Comparison of ENCODE assay signal across 29 cellular contexts in the genomic region with DNA sequence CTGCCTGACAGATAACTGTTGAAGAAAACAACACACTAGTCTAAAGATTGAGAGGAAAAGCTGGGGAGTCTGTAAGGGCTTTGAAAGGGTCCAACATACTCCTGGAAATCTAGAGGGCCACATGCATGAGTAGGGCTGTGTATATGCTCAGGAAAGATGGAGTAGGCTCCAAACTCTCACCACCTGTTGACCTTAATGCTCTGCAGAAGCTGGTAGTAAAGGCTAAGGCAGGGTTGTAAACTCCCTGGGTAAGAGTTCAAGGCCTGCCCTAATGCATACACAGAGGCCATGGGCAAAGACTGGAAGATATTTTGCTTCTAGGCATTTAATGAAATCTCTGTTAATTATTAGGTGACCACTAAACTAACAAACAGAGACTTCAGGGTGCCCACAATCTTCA. TPM values are rescaled to one million over a fixed set of nuclear protein-coding genes. Genes with fewer than 3 reads are reported as not detected.
DNase-seq lines count a peak whose midpoint lies in the region; ATAC-seq, FAIRE-seq and TF ChIP-seq lines count a peak whose summit lies in the region.
"Had no signal": no experiment of that assay in that cellular context is flagged by ENCODE, and none has a peak within 500 bp of the region (broad histone marks: within the 10 kb centered on the region; RNA-seq: fewer than 3 reads in every experiment).

No MANE protein-coding gene starts in this region.

- H3K4me2 ChIP-seq in K562 (ENCODE audit: insufficient read depth, low read length) (no peak overlapping the region), MM.1S (ENCODE audit: low read depth, low read length) (no peak overlapping the region)
- H3K4me2 ChIP-seq: hepatocyte, SK-N-SH had no signal

- H3K4me3 Mint-ChIP-seq in activated T-cell treated with anti-CD3 and anti-CD28 coated beads, Interleukin-2, amount 50 U/mL, for 72 hours, result no peak overlapping the region
- peak overlapping the region in 2 of 10 donors; percentile 11 to 25 for H3K4me3 Mint-ChIP-seq in naive thymus-derived CD8-positive, alpha-beta T cell
- H3K4me3 Mint-ChIP-seq: activated T-helper 1 cell treated with anti-CD3 and anti-CD28 coated beads, Interleukin-12 subunit alpha, Interleukin-12 subunit beta, Interleukin-2, Interleukin-4 antibody, amounts not matched to agents 30 ng/mL and 10 ng/mL and 1 ng/mL, durations not matched to agents 14 hours and 24 hours and 36 hours; dendritic cell treated with granulocyte-macrophage colony-stimulating factor and Interleukin-4, amounts not matched to agents 40 ng/mL and 50 ng/mL, for 4 days had no signal

- no peak overlapping the region for H3K4me3 ChIP-seq in HEK293 (ENCODE audit: low read depth, low read length)
- no peak overlapping the region for H3K4me3 ChIP-seq in K562
- no peak overlapping the region for H3K4me3 ChIP-seq in MM.1S (ENCODE audit: low read length)
- H3K4me3 ChIP-seq: gastrocnemius medialis, hepatocyte, prostate gland had no signal

- DNase-seq in activated T-cell treated with anti-CD3 and anti-CD28 coated beads, Interleukin-2, amount 50 U/mL, for 72 hours, result no peak
- no peak for DNase-seq in activated T-cell treated with anti-CD3 and anti-CD28 coated beads, Interleukin-2, amount 50 U/mL, for 48 hours
- DNase-seq in K562 (ENCODE audit: extremely low read depth in 1 of 4, low spot score in 3 of 4) (no peak), hepatic stellate cell (ENCODE audit: low spot score) (no peak), DMS 273 (lab: John Stamatoyannopoulos, UW; ENCODE audit: unreplicated experiment) (no peak), MM.1S (no peak)
- DNase-seq in naive thymus-derived CD8-positive, alpha-beta T cell, result no peak
- DNase-seq: activated CD4-positive, alpha-beta T cell treated with anti-CD3 and anti-CD28 coated beads for 48 hours; AML-193; central memory CD4-positive, alpha-beta T cell; DMS53; gastrocnemius medialis; GDM1; HCEC 1CT; KG1; left cardiac atrium; mammary epithelial cell; NCI-H1417 treated with DMSO at 0.1 percent for 48 hours; NCI-H748 treated with DMSO at 0.1 percent for 48 hours; SK-N-SH; stimulated activated CD4-positive, alpha-beta T cell treated with anti-CD3 and anti-CD28 coated beads, Interleukin-15, amount 100 ng/mL, for 24 hours; stimulated activated naive CD4-positive, alpha-beta T cell treated with Interleukin-2 at 50 U/mL for 16 hours; T-helper 2 cell had no signal

- H3K4me1 Mint-ChIP-seq in activated T-cell treated with anti-CD3 and anti-CD28 coated beads, Interleukin-2, amount 50 U/mL, for 72 hours (ENCODE audit: low read depth), result peaks cover 71% of the 10 kb centered on the region
- H3K4me1 Mint-ChIP-seq in naive thymus-derived CD8-positive, alpha-beta T cell, result peaks cover 36 to 93% (median 74%) of the 10 kb centered on the region in 4 donors

- H3K9me3 Mint-ChIP-seq in activated T-cell treated with anti-CD3 and anti-CD28 coated beads, Interleukin-2, amount 50 U/mL, for 72 hours, result peaks cover 5 to 9% of the 10 kb centered on the region in 2 donors
- H3K9me3 Mint-ChIP-seq in naive thymus-derived CD8-positive, alpha-beta T cell, result peaks cover 2 to 34% (median 12%) of the 10 kb centered on the region in 9 donors

- no peaks in the 10 kb centered on the region for H3K27me3 Mint-ChIP-seq in activated T-cell treated with anti-CD3 and anti-CD28 coated beads, Interleukin-2, amount 50 U/mL, for 72 hours (ENCODE audit: low read depth)
- H3K27me3 Mint-ChIP-seq in naive thymus-derived CD8-positive, alpha-beta T cell, result no peaks in the 10 kb centered on the region
- H3K27me3 Mint-ChIP-seq: dendritic cell treated with granulocyte-macrophage colony-stimulating factor and Interleukin-4, amounts not matched to agents 40 ng/mL and 50 ng/mL, for 4 days had no signal

- no peak for TF ChIP-seq POLR2A in K562 (conservative IDR thresholded peaks at IDR 0.05)

- no peaks in the 10 kb centered on the region for H3K27me3 ChIP-seq in K562 (ENCODE audit: control insufficient read depth in 2 of 2, insufficient read depth in 2 of 2, low read length in 2 of 2)
- no peaks in the 10 kb centered on the region for H3K27me3 ChIP-seq in MM.1S (replicated peaks; ENCODE audit: insufficient read depth, low read length)
- H3K27me3 ChIP-seq: gastrocnemius medialis, hepatocyte had no signal

- peaks cover 11 to 27% of the 10 kb centered on the region in 2 donors for H3K36me3 Mint-ChIP-seq in activated T-cell treated with anti-CD3 and anti-CD28 coated beads, Interleukin-2, amount 50 U/mL, for 72 hours (ENCODE audit: insufficient read depth in 2 of 2)
- H3K36me3 Mint-ChIP-seq in naive thymus-derived CD8-positive, alpha-beta T cell, result peaks cover 26 to 31% (median 28%) of the 10 kb centered on the region in 3 donors

- FAIRE-seq in K562 (lab: Jason Lieb, UNC), result no peak
- FAIRE-seq: endometrium had no signal

- peaks cover 3% of the 10 kb centered on the region; the same call in 1 of the 2 replicates for H3F3A ChIP-seq in MM.1S (ENCODE audit: insufficient read depth, low read length)

- no peak overlapping the region for H3K27ac ChIP-seq in HEK293 (ENCODE audit: extremely low read depth, low read depth, low read length)
- H3K27ac ChIP-seq in K562 (ENCODE audit: extremely low read depth, low read depth, low read length), result no peak overlapping the region
- H3K27ac ChIP-seq in MM.1S (ENCODE audit: low read length), result no peak overlapping the region
- H3K27ac ChIP-seq: hepatocyte, prostate gland had no signal

- intact Hi-C loops in K562 (cut with micrococcal nuclease), result no loop called here

- H3K9ac ChIP-seq in K562 (ENCODE audit: insufficient read depth in 1 of 2, low read depth in 2 of 2, low read length in 2 of 2) (no peak overlapping the region), MM.1S (ENCODE audit: low read length) (no peak overlapping the region)
- H3K9ac ChIP-seq: SK-N-SH had no signal

- H3K36me3 ChIP-seq in HEK293 (ENCODE audit: control insufficient read depth in 2 of 2, insufficient read depth in 1 of 2, low read length in 2 of 2) (no peaks in the 10 kb centered on the region; a peak in 1 of 3 replicates), K562 (ENCODE audit: control insufficient read depth, insufficient read depth, low read length) (no peaks in the 10 kb centered on the region), MM.1S (replicated peaks; ENCODE audit: insufficient read depth, low read length) (no peaks in the 10 kb centered on the region; the same call in 1 of the 2 replicates)
- H3K36me3 ChIP-seq: gastrocnemius medialis, prostate gland had no signal

- H2AFZ ChIP-seq in K562 (ENCODE audit: low read depth, low read length) (no peak overlapping the region), MM.1S (ENCODE audit: low read length) (no peak overlapping the region)
- H2AFZ ChIP-seq: hepatocyte had no signal

- no peak for TF ChIP-seq EP300 in K562 (IDR thresholded peaks at IDR 0.05; ENCODE audit: low read length)

- H3K79me2 ChIP-seq in K562 (ENCODE audit: control insufficient read depth, insufficient read depth, low read length), result peaks cover 83% of the 10 kb centered on the region
- H3K79me2 ChIP-seq in MM.1S (ENCODE audit: low read length), result peaks cover 99% of the 10 kb centered on the region

- no peaks in the 10 kb centered on the region for H3K9me3 ChIP-seq in HEK293 (ENCODE audit: control insufficient read depth, insufficient read depth, low read depth, low read length)
- H3K9me3 ChIP-seq in K562 (replicated peaks; ENCODE audit: control insufficient read depth, insufficient read depth, low read depth, low read length), result no peaks in the 10 kb centered on the region
- H3K9me3 ChIP-seq in MM.1S (replicated peaks; ENCODE audit: insufficient read depth, low read length), result no peaks in the 10 kb centered on the region
- H3K9me3 ChIP-seq: gastrocnemius medialis, prostate gland had no signal

- H4K20me1 ChIP-seq in K562 (replicated peaks; ENCODE audit: control insufficient read depth, insufficient read depth, low read length), result no peaks in the 10 kb centered on the region
- H4K20me1 ChIP-seq in MM.1S (ENCODE audit: insufficient read depth, low read length), result peaks cover 64% of the 10 kb centered on the region

- peak overlapping the region; percentile 17 for H3K27ac Mint-ChIP-seq in activated T-cell treated with anti-CD3 and anti-CD28 coated beads, Interleukin-2, amount 50 U/mL, for 72 hours
- H3K27ac Mint-ChIP-seq in naive thymus-derived CD8-positive, alpha-beta T cell, result peak overlapping the region in 7 of 10 donors; percentile 16 to 85 (median 47)
- H3K27ac Mint-ChIP-seq: dendritic cell treated with granulocyte-macrophage colony-stimulating factor and Interleukin-4, amounts not matched to agents 40 ng/mL and 50 ng/mL, for 4 days had no signal

- no peaks in the 10 kb centered on the region for H3K9me2 ChIP-seq in MM.1S (replicated peaks; ENCODE audit: insufficient read depth, low read length)
- H3K9me2 ChIP-seq: SK-N-SH had no signal

- no peaks in the 10 kb centered on the region for H3K9me1 ChIP-seq in K562 (ENCODE audit: control insufficient read depth, insufficient read depth, low read length)

- POLR2A ChIA-PET in HEK293 (lab: Yijun Ruan, JAX), result interaction anchor here (0.6 kb wide), 1 partner anchor 8 kb away, joined by 5 read pairs; no protein-coding TSS in a partner anchor
- POLR2A ChIA-PET in K562 (lab: Yijun Ruan, JAX), result interaction anchor here (0.7 to 2.5 kb wide), 3 partner anchors 13 to 88 kb away, joined by 3 to 6 read pairs (median 3); no protein-coding TSS in a partner anchor
- POLR2A ChIA-PET in naive thymus-derived CD8-positive, alpha-beta T cell (lab: Charles Lee), result no interaction called here

- in situ Hi-C loops in K562 (cut with MboI), result no loop called here

- CTCF ChIA-PET in HEK293 (lab: Yijun Ruan, JAX), result no interaction called here
- CTCF ChIA-PET in K562 (lab: Yijun Ruan, JAX; ENCODE audit: low intra/inter-chr PET ratio), result no interaction called here

- H3K4me1 ChIP-seq in HEK293 (ENCODE audit: control insufficient read depth, insufficient read depth, low read length), result peaks cover 19% of the 10 kb centered on the region; the same call in 1 of the 2 replicates
- H3K4me1 ChIP-seq in K562 (replicated peaks in 1 of 2; ENCODE audit: control insufficient read depth in 2 of 2, insufficient read depth in 2 of 2, low read length in 2 of 2), result peaks cover 0 to 14% of the 10 kb centered on the region in 2 experiments; a peak in 3 of 5 replicates
- peaks cover 26% of the 10 kb centered on the region for H3K4me1 ChIP-seq in MM.1S (ENCODE audit: low read length)
- H3K4me1 ChIP-seq: prostate gland had no signal

- no TSS peak for BruUV-seq in K562 (replicated peaks; lab: Mats Ljungman, UMichigan)

- no peak for TF ChIP-seq RAD21 in K562 (CRISPR knock-in tag; conservative IDR thresholded peaks at IDR 0.05 in 1 of 2, IDR thresholded peaks at IDR 0.05 in 1 of 2)

- no peak for ATAC-seq in activated T-cell treated with anti-CD3 and anti-CD28 coated beads, Interleukin-2, amount 50 U/mL, for 72 hours (replicated peaks in 1 of 2)
- peak; percentile 63 for ATAC-seq in K562
- ATAC-seq in naive thymus-derived CD8-positive, alpha-beta T cell, result no peak
- ATAC-seq: gastrocnemius medialis, left cardiac atrium had no signal

- TF ChIP-seq CTCF in HEK293 (tag by site-specific recombination; IDR thresholded peaks at IDR 0.05) (no peak), K562 (IDR thresholded peaks at IDR 0.05 in 2 of 3, conservative IDR thresholded peaks at IDR 0.05 in 1 of 3; ENCODE audit: insufficient read depth in 2 of 3, low read depth in 1 of 3, low read length in 3 of 3) (no peak), MM.1S (IDR thresholded peaks at IDR 0.05; ENCODE audit: low read length) (no peak)

RNA-seq across cellular contexts. Expression of a gene that starts 40.7 kb away (rescaled TPM):
- total RNA-seq in activated T-cell treated with anti-CD3 and anti-CD28 coated beads, Interleukin-2, amount 50 U/mL, for 72 hours, result 100 to 1,000 TPM in 1 of 2 donors, 10 to 100 TPM in 1; 93.5 to 104 TPM
- 33.0 and 42.8 TPM in 2 replicates for total RNA-seq in K562 (2011; cell fraction: chromatin; rRNA removed; ENCODE audit: low replicate concordance)
- total RNA-seq in K562 (2011; cell fraction: nucleolus; rRNA removed), result 9.5 and 12.0 TPM in 2 replicates
- total RNA-seq in K562 (2011; cell fraction: nucleoplasm; rRNA removed), result 15.3 and 17.5 TPM in 2 replicates
- total RNA-seq in K562 (2014; rRNA removed), result 13.3 and 14.2 TPM in 2 replicates
- 25.0 and 29.3 TPM in 2 replicates for total RNA-seq in K562 (2014; rRNA removed; fragmentation: Illumina TruSeq; extraction: Trizol)
- total RNA-seq in K562 (2015; rRNA removed; fragmentation: Illumina TruSeq; extraction: Trizol), result 26.2 and 27.5 TPM in 2 replicates
- total RNA-seq in K562 (2021), result 33.5 and 36.0 TPM in 2 replicates
- 12.2 and 15.0 TPM in 2 replicates for polyA plus RNA-seq in K562 (2011; rRNA removed)
- 4.2 and 7.2 TPM in 2 replicates for polyA plus RNA-seq in K562 (2011; cell fraction: cytosol; rRNA removed)
- polyA plus RNA-seq in K562 (2011; cell fraction: nucleus; rRNA removed), result 6.0 and 8.1 TPM in 2 replicates
- polyA plus RNA-seq in K562 (2012), result 14.5 and 14.6 TPM in 2 replicates
- 16.5 and 17.5 TPM in 2 replicates for polyA plus RNA-seq in K562 (2014; fragmentation: Illumina TruSeq; extraction: Trizol)
- 10 to 100 TPM in 1 of 2 experiments, 1 to 10 TPM in 1; 8.2 to 10.1 TPM for polyA plus RNA-seq in K562 (2014; fragmentation: Nextera tagmentation; extraction: Ambion mirVana)
- polyA plus RNA-seq in K562 (2014; rRNA removed), result 10.1 and 10.4 TPM in 2 replicates
- polyA minus RNA-seq in K562 (2011; rRNA and poly(A)+ RNA removed), result 36.4 and 41.1 TPM in 2 replicates
- polyA minus RNA-seq in K562 (2011; cell fraction: cytosol; rRNA and poly(A)+ RNA removed), result 12.2 and 16.9 TPM in 2 replicates
- 15.5 and 32.2 TPM in 2 replicates for polyA minus RNA-seq in K562 (2011; cell fraction: nucleus; rRNA and poly(A)+ RNA removed)
- 100 to 1,000 TPM; 131 to 133 TPM for total RNA-seq in naive thymus-derived CD8-positive, alpha-beta T cell
- polyA plus RNA-seq in naive thymus-derived CD8-positive, alpha-beta T cell, result 10 to 100 TPM; 60.2 to 83.9 (median 67.1) TPM
